Comparison of ENCODE assay signal across 8 cellular contexts in the genomic region with DNA sequence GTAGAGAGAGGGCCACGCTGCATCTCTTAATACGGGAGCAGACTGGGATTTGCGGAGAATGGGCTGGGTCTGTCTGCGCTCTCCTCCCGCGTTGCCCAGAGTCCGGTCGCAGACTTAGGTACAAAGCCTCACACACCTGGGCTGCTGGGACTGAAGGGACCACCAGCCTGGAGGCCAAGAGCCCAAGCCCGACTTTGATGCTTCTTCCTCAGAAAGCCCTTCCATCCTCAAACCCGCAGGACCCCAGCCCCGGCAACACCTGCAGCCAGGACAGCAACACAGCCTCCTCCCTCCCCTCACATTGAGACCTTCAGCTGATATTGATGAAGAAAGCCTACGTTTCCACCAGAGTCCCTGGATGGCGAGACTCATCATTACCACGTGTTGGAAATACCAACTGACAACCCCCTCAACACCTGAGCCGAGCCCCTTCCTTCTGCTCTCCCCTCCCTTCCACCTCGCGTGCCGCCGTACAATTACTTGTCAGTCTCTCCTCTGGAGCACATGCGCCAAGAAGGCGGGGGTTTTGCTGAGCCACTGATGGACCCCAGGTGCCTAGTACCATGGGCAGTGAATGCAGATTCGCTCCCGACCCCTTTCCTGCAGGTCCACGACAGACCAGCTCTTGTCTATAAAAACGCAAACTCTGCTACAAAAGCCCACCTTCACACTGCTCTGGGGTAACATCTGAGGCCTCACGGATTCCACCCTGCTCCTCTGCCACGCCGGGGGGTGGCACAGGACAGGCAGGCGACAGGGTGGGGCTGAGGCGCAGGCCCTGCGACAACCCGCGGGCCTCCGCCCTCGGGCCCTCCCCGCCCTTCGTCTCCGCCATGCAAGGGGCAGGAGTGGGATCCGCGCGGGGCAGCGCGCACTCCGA. TPM values are rescaled to one million over a fixed set of nuclear protein-coding genes. Genes with fewer than 3 reads are reported as not detected.
DNase-seq lines count a peak whose midpoint lies in the region; ATAC-seq and TF ChIP-seq lines count a peak whose summit lies in the region.

No MANE protein-coding gene starts in this region.

- peak overlapping the region; percentile 84 for H3K4me3 Mint-ChIP-seq in activated naive CD8-positive, alpha-beta T cell treated with anti-CD3 and anti-CD28 coated beads for 36 hours

- in situ Hi-C loops in transverse colon (cut with MboI; ENCODE audit: low pct_ligation_motif_present in 1 of 4, low pct_unique_long_range_greater_than_20kb in 1 of 4, low sequenced_read_pairs in 3 of 4), result loop anchor here in 2 of 4 donors (10.0 kb wide), 1 partner anchor 144 kb away; no protein-coding TSS in a partner anchor

- peaks cover 11% of the 10 kb centered on the region for H3K36me3 Mint-ChIP-seq in activated naive CD8-positive, alpha-beta T cell treated with anti-CD3 and anti-CD28 coated beads for 36 hours

- H3K4me1 ChIP-seq in left lung (peaks cover 8 to 31% of the 10 kb centered on the region in 2 donors), transverse colon (peaks cover 12 to 23% (median 17%) of the 10 kb centered on the region in 4 donors)

- peaks cover 11% of the 10 kb centered on the region for H3K4me1 Mint-ChIP-seq in activated naive CD8-positive, alpha-beta T cell treated with anti-CD3 and anti-CD28 coated beads for 36 hours

- H3K36me3 ChIP-seq in left lung, result peaks cover 0 to 36% of the 10 kb centered on the region in 2 donors
- H3K36me3 ChIP-seq in transverse colon, result no peaks in the 10 kb centered on the region

- no peak for TF ChIP-seq EP300 in transverse colon (IDR thresholded peaks at IDR 0.05; ENCODE audit: low read depth)

- no peaks in the 10 kb centered on the region for H3K27me3 ChIP-seq in left lung
- no peaks in the 10 kb centered on the region for H3K27me3 ChIP-seq in transverse colon

- H3K4me3 ChIP-seq in HFF-Myc (replicated peaks; ENCODE audit: low read depth, low read length), result peak overlapping the region; percentile 95
- peak overlapping the region; percentile 98 to 99 for H3K4me3 ChIP-seq in left lung
- H3K4me3 ChIP-seq in transverse colon, result peak overlapping the region; percentile 86 to 97 (median 89)

- H3K27ac Mint-ChIP-seq in activated naive CD8-positive, alpha-beta T cell treated with anti-CD3 and anti-CD28 coated beads for 36 hours, result peak overlapping the region; percentile 74

- no peak for TF ChIP-seq POLR2A in transverse colon (IDR thresholded peaks at IDR 0.05)

- intact Hi-C loops in left lung (cut with DNase I), result no loop called here
- intact Hi-C loops in transverse colon (cut with DNase I; ENCODE audit: low total_unique reads), result loop anchor here (10.0 kb wide), 1 partner anchor 154 kb away; no protein-coding TSS in a partner anchor

- no peaks in the 10 kb centered on the region for H3K27me3 Mint-ChIP-seq in activated naive CD8-positive, alpha-beta T cell treated with anti-CD3 and anti-CD28 coated beads for 36 hours

- TF ChIP-seq CTCF in HFF-Myc (IDR thresholded peaks at IDR 0.05; ENCODE audit: low read depth, low read length, missing control alignments) (no peak), left lung (IDR thresholded peaks at IDR 0.05) (no peak), transverse colon (IDR thresholded peaks at IDR 0.05) (no peak)

- H3K9me3 ChIP-seq in left lung (no peaks in the 10 kb centered on the region), transverse colon (no peaks in the 10 kb centered on the region)

- DNase-seq in AG20443 (ENCODE audit: low spot score) (peak; percentile 39), HFF-Myc (ENCODE audit: extremely low read depth, low read depth) (no peak), left lung (peak in 1 of 2 donors; percentile 59), transverse colon (no peak), GM19238 (ENCODE audit: insufficient read length, low spot score) (no peak), UCSD-AML1 (lab: John Stamatoyannopoulos, UW; ENCODE audit: unreplicated experiment) (no peak)
- no peak for DNase-seq in activated naive CD8-positive, alpha-beta T cell treated with anti-CD3 and anti-CD28 coated beads for 36 hours

- ATAC-seq in left lung, result peak; percentile 0
- ATAC-seq in GM18517 (IDR thresholded peaks at IDR 0.05; ENCODE audit: unreplicated experiment), result no peak

- WGBS in transverse colon (ENCODE audit: low coverage in 1 of 2), 2 donors, result 28% methylated on average over 29 of the region's 44 CpGs; no CpG with 5 or more reads in 1 of the 2 donors

- H3K27ac ChIP-seq in left lung (peak overlapping the region in 1 of 2 donors; percentile 90), transverse colon (peak overlapping the region; percentile 85 to 89 (median 87))

- no peaks in the 10 kb centered on the region for H3K9me3 Mint-ChIP-seq in activated naive CD8-positive, alpha-beta T cell treated with anti-CD3 and anti-CD28 coated beads for 36 hours

RNA-seq across cellular contexts. Expression of a gene that starts 0.8 kb away (rescaled TPM):
- total RNA-seq in activated naive CD8-positive, alpha-beta T cell treated with anti-CD3 and anti-CD28 coated beads for 36 hours, result 10 to 100 TPM; 24.9 to 25.1 TPM
- total RNA-seq in left lung, result 10 to 100 TPM; 15.8 to 18.0 TPM
- total RNA-seq in transverse colon, result 10 to 100 TPM; 21.8 to 54.2 (median 29.6) TPM

RNA-seq across cellular contexts. Expression of a gene that starts 15.1 kb away (rescaled TPM):
- 10 to 100 TPM; 78.8 to 79.4 TPM for total RNA-seq in activated naive CD8-positive, alpha-beta T cell treated with anti-CD3 and anti-CD28 coated beads for 36 hours
- total RNA-seq in left lung (10 to 100 TPM; 25.3 to 35.4 TPM), transverse colon (10 to 100 TPM; 11.3 to 19.1 (median 14.3) TPM)

RNA-seq across cellular contexts. Expression of a gene that starts 20.2 kb away (rescaled TPM):
- not detected for total RNA-seq in activated naive CD8-positive, alpha-beta T cell treated with anti-CD3 and anti-CD28 coated beads for 36 hours
- total RNA-seq in left lung (not detected), transverse colon (not detected)

RNA-seq across cellular contexts. Expression of a gene that starts 24.3 kb away (rescaled TPM):
- total RNA-seq in activated naive CD8-positive, alpha-beta T cell treated with anti-CD3 and anti-CD28 coated beads for 36 hours, result under 1 TPM; 0.66 to 0.76 TPM
- 1 to 10 TPM; 1.7 to 5.6 TPM for total RNA-seq in left lung
- under 1 TPM in 1 of 4 donors, not detected in 3; 0.41 TPM for total RNA-seq in transverse colon
